Comparison of ENCODE assay signal across 9 cellular contexts in the genomic region with DNA sequence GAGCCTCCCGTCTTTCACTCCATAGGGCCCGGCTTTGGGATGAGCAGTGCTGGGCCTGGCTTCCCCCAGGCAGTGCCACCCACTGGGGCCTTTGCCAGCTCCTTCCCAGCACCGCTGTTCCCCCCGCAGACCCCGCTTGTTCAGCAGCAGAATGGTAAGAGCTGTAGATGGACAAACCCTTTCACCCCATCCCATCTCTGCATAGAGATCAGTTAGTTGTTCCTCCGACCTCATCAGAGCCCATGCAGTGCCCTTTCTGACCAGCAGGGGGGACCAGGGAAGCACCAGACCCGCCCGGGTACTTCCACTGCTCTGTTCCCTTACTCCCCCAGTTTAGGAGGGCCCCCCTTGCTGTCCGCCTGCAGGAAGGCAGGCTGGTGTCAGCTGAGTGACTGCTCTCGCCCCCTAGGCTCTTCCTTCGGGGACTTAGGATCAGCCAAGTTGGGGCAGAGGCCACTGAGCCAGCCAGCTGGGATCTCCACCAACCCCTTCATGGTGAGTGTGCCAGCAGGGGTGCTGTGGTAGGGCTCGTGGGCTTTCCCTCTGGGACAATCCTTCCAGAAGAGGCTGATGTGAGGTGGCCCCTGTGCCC. TPM values are rescaled to one million over a fixed set of nuclear protein-coding genes. Genes with fewer than 3 reads are reported as not detected.
DNase-seq lines count a peak whose midpoint lies in the region; ATAC-seq lines count a peak whose summit lies in the region.
"Had no signal": no experiment of that assay in that cellular context is flagged by ENCODE, and none has a peak within 500 bp of the region (broad histone marks: within the 10 kb centered on the region; RNA-seq: fewer than 3 reads in every experiment).

No MANE protein-coding gene starts in this region.

- peaks cover 31% of the 10 kb centered on the region for H3K4me1 Mint-ChIP-seq in activated CD8-positive, alpha-beta memory T cell treated with anti-CD3 and anti-CD28 coated beads, Interleukin-2, amount 10 ng/mL, durations not matched to agents 7 days and 5 days
- peaks cover 18 to 36% of the 10 kb centered on the region in 2 donors for H3K4me1 Mint-ChIP-seq in stimulated activated naive B cell treated with anti-CD40 and anti-IgM and Interleukin-4, amounts not matched to agents 10 μg/mL and 1 μg/mL and 100 μg/mL, for 72 hours

- no peaks in the 10 kb centered on the region for H4K20me1 ChIP-seq in GM23248 (ENCODE audit: insufficient read depth)

- no peaks in the 10 kb centered on the region for H3K4me1 ChIP-seq in GM23248 (ENCODE audit: insufficient read depth)

- H3K9me3 Mint-ChIP-seq in activated CD8-positive, alpha-beta memory T cell treated with anti-CD3 and anti-CD28 coated beads, Interleukin-2, amount 10 ng/mL, durations not matched to agents 7 days and 5 days (ENCODE audit: low read depth) = no peaks in the 10 kb centered on the region
- H3K9me3 Mint-ChIP-seq in stimulated activated naive B cell treated with anti-CD40 and anti-IgM and Interleukin-4, amounts not matched to agents 10 μg/mL and 1 μg/mL and 100 μg/mL, for 72 hours = no peaks in the 10 kb centered on the region

- peaks cover 16% of the 10 kb centered on the region for H3K36me3 Mint-ChIP-seq in activated CD8-positive, alpha-beta memory T cell treated with anti-CD3 and anti-CD28 coated beads, Interleukin-2, amount 10 ng/mL, durations not matched to agents 7 days and 5 days
- peaks cover 36 to 46% of the 10 kb centered on the region in 2 donors for H3K36me3 Mint-ChIP-seq in stimulated activated naive B cell treated with anti-CD40 and anti-IgM and Interleukin-4, amounts not matched to agents 10 μg/mL and 1 μg/mL and 100 μg/mL, for 72 hours

- no peaks in the 10 kb centered on the region for H3K9me2 ChIP-seq in GM23248 (ENCODE audit: insufficient read depth)

- peak overlapping the region; percentile 44 for H3K27ac Mint-ChIP-seq in activated CD8-positive, alpha-beta memory T cell treated with anti-CD3 and anti-CD28 coated beads, Interleukin-2, amount 10 ng/mL, durations not matched to agents 7 days and 5 days
- H3K27ac Mint-ChIP-seq in stimulated activated naive B cell treated with anti-CD40 and anti-IgM and Interleukin-4, amounts not matched to agents 10 μg/mL and 1 μg/mL and 100 μg/mL, for 72 hours = no peak overlapping the region

- 16 to 26% methylated on average over 11 to 12 of the region's 12 CpGs for WGBS in GM23248 (ENCODE audit: low coverage in 1 of 2, low lambda C conversion rate in 2 of 2, missing lambda C conversion rate in 2 of 2), 2 experiments

- H3F3A ChIP-seq in GM23248 (ENCODE audit: insufficient read depth) = no peaks in the 10 kb centered on the region

- H3K27ac ChIP-seq in GM23248 = no peak overlapping the region

- no peaks in the 10 kb centered on the region for H3K27me3 Mint-ChIP-seq in activated CD8-positive, alpha-beta memory T cell treated with anti-CD3 and anti-CD28 coated beads, Interleukin-2, amount 10 ng/mL, durations not matched to agents 7 days and 5 days
- H3K27me3 Mint-ChIP-seq in stimulated activated naive B cell treated with anti-CD40 and anti-IgM and Interleukin-4, amounts not matched to agents 10 μg/mL and 1 μg/mL and 100 μg/mL, for 72 hours = no peaks in the 10 kb centered on the region

- H3K36me3 ChIP-seq in GM23248 (ENCODE audit: low read depth) = no peaks in the 10 kb centered on the region

- H3K27me3 ChIP-seq in GM23248 (replicated peaks; ENCODE audit: insufficient read depth) = no peaks in the 10 kb centered on the region

- no peak overlapping the region for H3K4me3 Mint-ChIP-seq in activated CD8-positive, alpha-beta memory T cell treated with anti-CD3 and anti-CD28 coated beads, Interleukin-2, amount 10 ng/mL, durations not matched to agents 7 days and 5 days
- no peak overlapping the region for H3K4me3 Mint-ChIP-seq in stimulated activated naive B cell treated with anti-CD40 and anti-IgM and Interleukin-4, amounts not matched to agents 10 μg/mL and 1 μg/mL and 100 μg/mL, for 72 hours

- H3K9me3 ChIP-seq in GM23248 (ENCODE audit: low read depth) = no peaks in the 10 kb centered on the region

- CTCF ChIA-PET in activated CD8-positive, alpha-beta memory T cell treated with anti-CD3 and anti-CD28 coated beads, Interleukin-2, amount 10 ng/mL, durations not matched to agents 7 days and 5 days (lab: Charles Lee) = interaction anchor here (0.7 to 11.4 kb wide), 29 partner anchors 9 to 425 kb away, joined by 3 to 154 read pairs (median 4); partner anchors contain the start of genes FBXO24, GIGYF1, GNB2 and LRCH4

- no peaks in the 10 kb centered on the region for H3K79me2 ChIP-seq in GM23248 (ENCODE audit: insufficient read depth)

- no peak overlapping the region for H3K9ac ChIP-seq in GM23248

- DNase-seq in Ammon's horn (ENCODE audit: low spot score) (peak; percentile 76), GM23248 (peak; percentile 74), NOMO-1 treated with DMSO at 0.1 percent for 48 hours (lab: John Stamatoyannopoulos, UW; ENCODE audit: unreplicated experiment) (peak; percentile 72), epidermal melanocyte (ENCODE audit: insufficient read length, low spot score) (peak; percentile 82), myocyte (ENCODE audit: low read depth) (peak; percentile 84), GF-D8 (lab: John Stamatoyannopoulos, UW) (no peak)
- peak; percentile 87 for DNase-seq in activated CD8-positive, alpha-beta memory T cell treated with anti-CD3 and anti-CD28 coated beads, Interleukin-2, amount 10 ng/mL, durations not matched to agents 7 days and 5 days
- peak; percentile 53 for DNase-seq in stimulated activated naive B cell treated with anti-CD40 and anti-IgM and Interleukin-4, amounts not matched to agents 10 μg/mL and 1 μg/mL and 100 μg/mL, for 72 hours

- ATAC-seq in activated CD8-positive, alpha-beta memory T cell treated with anti-CD3 and anti-CD28 coated beads, Interleukin-2, amount 10 ng/mL, durations not matched to agents 7 days and 5 days = peak; percentile 62
- peak; percentile 72 to 75 for ATAC-seq in stimulated activated naive B cell treated with anti-CD40 and anti-IgM and Interleukin-4, amounts not matched to agents 10 μg/mL and 1 μg/mL and 100 μg/mL, for 72 hours (replicated peaks)

- no peak overlapping the region for H3K4me2 ChIP-seq in GM23248 (ENCODE audit: unreplicated experiment)

- no peak overlapping the region for H2AFZ ChIP-seq in GM23248

- in situ Hi-C loops in GM23248 (cut with MboI) = no loop called here

- no peak overlapping the region for H3K4me3 ChIP-seq in GM23248

RNA-seq across cellular contexts. Expression of gene SAP25, which starts 9.8 kb away (rescaled TPM):
- total RNA-seq in GM23248 (2014; rRNA removed; shearing (Covaris generic)) = not detected in 2 replicates
- 0.42 TPM in 1 of 2 replicates, not detected in the other for polyA plus RNA-seq in GM23248 (2016; fragmentation: Nextera tagmentation; extraction: Ambion mirVana)
- total RNA-seq in activated CD8-positive, alpha-beta memory T cell treated with anti-CD3 and anti-CD28 coated beads, Interleukin-2, amount 10 ng/mL, durations not matched to agents 7 days and 5 days = 10 to 100 TPM; 18.2 to 26.3 TPM
- 0.21 TPM in 1 of 2 replicates, not detected in the other for total RNA-seq in myocyte
- 1.2 TPM for polyA plus RNA-seq in myocyte (2012)
- total RNA-seq: urinary bladder had no signal

RNA-seq across cellular contexts. Expression of gene LRCH4, which starts 22.0 kb away (rescaled TPM):
- total RNA-seq in GM23248 (2014; rRNA removed; shearing (Covaris generic)) = 13.6 and 29.2 TPM in 2 replicates
- 11.0 and 12.9 TPM in 2 replicates for polyA plus RNA-seq in GM23248 (2016; fragmentation: Nextera tagmentation; extraction: Ambion mirVana)
- total RNA-seq in activated CD8-positive, alpha-beta memory T cell treated with anti-CD3 and anti-CD28 coated beads, Interleukin-2, amount 10 ng/mL, durations not matched to agents 7 days and 5 days = 100 to 1,000 TPM; 155 to 178 TPM
- 63.1 and 99.7 TPM in 2 replicates for total RNA-seq in myocyte
- 35.9 TPM for polyA plus RNA-seq in myocyte (2012)

RNA-seq across cellular contexts. Expression of gene FBXO24, which starts 22.2 kb away (rescaled TPM):
- total RNA-seq in GM23248 (2014; rRNA removed; shearing (Covaris generic)) = 0.43 and 0.89 TPM in 2 replicates
- polyA plus RNA-seq in GM23248 (2016; fragmentation: Nextera tagmentation; extraction: Ambion mirVana) = 0.11 and 0.38 TPM in 2 replicates
- 1 to 10 TPM in 1 of 2 experiments, under 1 TPM in 1; 0.80 to 1.3 TPM for total RNA-seq in activated CD8-positive, alpha-beta memory T cell treated with anti-CD3 and anti-CD28 coated beads, Interleukin-2, amount 10 ng/mL, durations not matched to agents 7 days and 5 days
- total RNA-seq in myocyte = 0.21 and 1.2 TPM in 2 replicates
- polyA plus RNA-seq in myocyte (2012) = 0.43 TPM

RNA-seq across cellular contexts. Expression of gene AGFG2, which starts 24.9 kb away (rescaled TPM):
- 4.8 and 4.9 TPM in 2 replicates for total RNA-seq in GM23248 (2014; rRNA removed; shearing (Covaris generic))
- 6.5 and 7.3 TPM in 2 replicates for polyA plus RNA-seq in GM23248 (2016; fragmentation: Nextera tagmentation; extraction: Ambion mirVana)
- total RNA-seq in activated CD8-positive, alpha-beta memory T cell treated with anti-CD3 and anti-CD28 coated beads, Interleukin-2, amount 10 ng/mL, durations not matched to agents 7 days and 5 days = 10 to 100 TPM; 61.4 to 82.5 TPM
- 10.5 and 11.7 TPM in 2 replicates for total RNA-seq in myocyte
- 7.3 TPM for polyA plus RNA-seq in myocyte (2012)

RNA-seq across cellular contexts. Expression of gene PCOLCE, which starts 38.3 kb away (rescaled TPM):
- total RNA-seq in GM23248 (2014; rRNA removed; shearing (Covaris generic)) = 211 and 267 TPM in 2 replicates
- 536 and 544 TPM in 2 replicates for polyA plus RNA-seq in GM23248 (2016; fragmentation: Nextera tagmentation; extraction: Ambion mirVana)
- 10 to 100 TPM in 1 of 2 experiments, 1 to 10 TPM in 1; 9.2 to 11.6 TPM for total RNA-seq in activated CD8-positive, alpha-beta memory T cell treated with anti-CD3 and anti-CD28 coated beads, Interleukin-2, amount 10 ng/mL, durations not matched to agents 7 days and 5 days
- total RNA-seq in myocyte = 14.1 and 16.6 TPM in 2 replicates
- 3.0 TPM for polyA plus RNA-seq in myocyte (2012)

Comparison
In these comparisons a context has a peak if more than half of its experiments do, and no peak if none do; other contexts are left out.
1. RNA of gene SAP25, which starts 9.8 kb away (total RNA-seq): 18.2 to 26.3 TPM in activated CD8-positive, alpha-beta memory T cell treated with anti-CD3 and anti-CD28 coated beads, Interleukin-2, amount 10 ng/mL, durations not matched to agents 7 days and 5 days; 0.21 TPM in myocyte and not detected in GM23248; every median in the first group is over 10 times any median in the second.